ENCODE assay signal across 8 cellular contexts in the genomic region with DNA sequence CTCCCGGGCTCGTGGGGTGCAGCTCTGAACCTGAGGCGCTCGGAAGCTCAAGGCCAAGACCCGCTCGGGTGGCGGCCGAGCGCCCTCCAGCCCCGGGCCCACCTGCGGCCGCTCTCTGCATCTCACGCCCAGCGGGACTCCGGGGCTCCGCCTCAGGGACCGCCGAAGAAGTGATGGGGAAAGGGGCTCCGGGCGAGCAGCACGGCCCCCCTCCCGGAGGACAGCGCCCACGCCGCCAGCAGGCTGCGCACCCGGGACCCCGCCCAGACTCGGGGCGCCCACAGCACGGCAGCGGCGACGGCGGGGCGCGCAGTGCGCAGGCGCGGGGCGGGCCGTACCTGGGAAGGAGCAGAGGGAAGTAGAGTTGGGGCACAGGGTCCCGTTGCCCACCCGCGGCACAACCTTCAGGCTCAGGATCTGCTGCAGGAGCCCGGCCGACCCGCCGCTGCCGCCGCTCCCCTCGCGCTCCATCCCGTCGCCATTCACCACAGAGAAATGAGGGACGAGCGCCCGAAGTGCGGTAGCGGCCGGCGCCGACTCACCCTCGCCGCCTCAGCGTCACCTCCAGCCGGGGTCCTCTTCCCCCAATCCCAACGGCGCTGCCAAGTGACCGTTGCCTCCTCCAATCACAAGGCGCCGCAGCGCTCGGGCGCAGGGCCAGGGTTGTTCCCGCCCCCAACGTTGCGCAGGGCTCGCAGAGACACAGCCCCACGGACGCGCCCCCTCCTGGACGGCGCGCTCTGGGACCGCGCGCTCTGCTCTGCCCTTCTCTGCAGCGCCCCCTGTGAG. TPM values are rescaled to one million over a fixed set of nuclear protein-coding genes. Genes with fewer than 3 reads are reported as not detected.
DNase-seq lines count a peak whose midpoint lies in the region; ATAC-seq lines count a peak whose summit lies in the region.

TMEM170A (minus strand) TSS at position 560 of the 789 bp plus-strand sequence; CDS start at position 471, 89 bp downstream.

- peaks cover 42% of the 10 kb centered on the region for H3K4me1 Mint-ChIP-seq in activated CD4-positive, alpha-beta T cell treated with anti-CD3 and anti-CD28 coated beads, Interleukin-2, amount 10 ng/mL, durations not matched to agents 7 days and 5 days

- peaks cover 24% of the 10 kb centered on the region for H3K36me3 Mint-ChIP-seq in activated CD4-positive, alpha-beta T cell treated with anti-CD3 and anti-CD28 coated beads, Interleukin-2, amount 10 ng/mL, durations not matched to agents 7 days and 5 days (ENCODE audit: low read depth)

- POLR2A ChIA-PET in activated CD4-positive, alpha-beta T cell treated with anti-CD3 and anti-CD28 coated beads, Interleukin-2, amount 10 ng/mL, durations not matched to agents 7 days and 5 days (lab: Charles Lee), result no interaction called here

- peak within 1 kb of the TSS; percentile 83 for H3K4me3 Mint-ChIP-seq in activated CD4-positive, alpha-beta T cell treated with anti-CD3 and anti-CD28 coated beads, Interleukin-2, amount 10 ng/mL, durations not matched to agents 7 days and 5 days

- ATAC-seq in GM19351 (IDR thresholded peaks at IDR 0.05; ENCODE audit: unreplicated experiment), result peak; percentile 84
- ATAC-seq in HG03521 (IDR thresholded peaks at IDR 0.05; ENCODE audit: unreplicated experiment), result peak; percentile 91

- no peaks in the 10 kb centered on the region for H3K27me3 Mint-ChIP-seq in activated CD4-positive, alpha-beta T cell treated with anti-CD3 and anti-CD28 coated beads, Interleukin-2, amount 10 ng/mL, durations not matched to agents 7 days and 5 days

- peak within 1 kb of the TSS; percentile 92 for H3K27ac Mint-ChIP-seq in activated CD4-positive, alpha-beta T cell treated with anti-CD3 and anti-CD28 coated beads, Interleukin-2, amount 10 ng/mL, durations not matched to agents 7 days and 5 days

- H3K9me3 Mint-ChIP-seq in activated CD4-positive, alpha-beta T cell treated with anti-CD3 and anti-CD28 coated beads, Interleukin-2, amount 10 ng/mL, durations not matched to agents 7 days and 5 days, result no peaks in the 10 kb centered on the region

- peak; percentile 100 for DNase-seq in CD1c-positive myeloid dendritic cell (ENCODE audit: extremely low spot score)
- peak; percentile 96 for DNase-seq in NCI-H69 (lab: John Stamatoyannopoulos, UW)
- DNase-seq in activated CD4-positive, alpha-beta T cell treated with anti-CD3 and anti-CD28 coated beads, Interleukin-2, amount 10 ng/mL, durations not matched to agents 7 days and 5 days, result peak; percentile 98
- peak; percentile 53 for DNase-seq in cortex of kidney (lab: John Stamatoyannopoulos, UW)
- peak; percentile 100 for DNase-seq in left kidney (ENCODE audit: low read depth, low spot score)
- peak; percentile 100 for DNase-seq in stimulated activated CD4-positive, alpha-beta T cell treated with anti-CD3 and anti-CD28 coated beads, Interleukin-2, amount 100 ng/mL, for 24 hours

- CTCF ChIA-PET in activated CD4-positive, alpha-beta T cell treated with anti-CD3 and anti-CD28 coated beads, Interleukin-2, amount 10 ng/mL, durations not matched to agents 7 days and 5 days (lab: Charles Lee), result interaction anchor here (0.7 to 2.5 kb wide), 32 partner anchors 9 to 265 kb away, joined by 3 to 22 read pairs (median 4); partner anchors contain the start of genes ADAT1, CFDP1, KARS1 and TERF2IP

RNA-seq across cellular contexts. Expression of gene TMEM170A, which starts in this region (rescaled TPM):
- 10 to 100 TPM; 35.1 to 36.3 TPM for total RNA-seq in activated CD4-positive, alpha-beta T cell treated with anti-CD3 and anti-CD28 coated beads, Interleukin-2, amount 10 ng/mL, durations not matched to agents 7 days and 5 days

Comparison
In these comparisons a context has a peak if more than half of its experiments do, and no peak if none do; other contexts are left out.
1. Peak in every context shown above with its lines: DNase-seq and ATAC-seq.